Comparison of ENCODE assay signal across 8 cellular contexts in the genomic region with DNA sequence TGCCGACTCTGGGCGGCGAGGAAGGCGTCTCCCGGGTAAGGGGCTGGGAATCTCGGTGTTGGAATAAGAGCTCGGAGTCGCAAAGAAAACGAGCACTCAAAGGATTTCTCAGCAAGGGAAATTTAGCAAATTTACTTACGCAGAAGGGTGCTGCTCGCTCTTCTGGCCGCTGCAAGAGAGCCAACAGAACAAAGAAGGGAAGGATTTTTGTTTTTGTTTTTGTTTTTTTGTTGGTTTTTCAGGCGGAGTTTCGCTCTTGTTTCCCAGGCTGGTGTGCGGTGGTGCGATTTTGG. TPM values are rescaled to one million over a fixed set of nuclear protein-coding genes. Genes with fewer than 3 reads are reported as not detected.
DNase-seq lines count a peak whose midpoint lies in the region; ATAC-seq and TF ChIP-seq lines count a peak whose summit lies in the region.

No MANE protein-coding gene starts in this region.

- H3K27me3 ChIP-seq in DND-41 (ENCODE audit: insufficient read depth, low read length, poor library complexity) (no peaks in the 10 kb centered on the region), esophagus squamous epithelium (no peaks in the 10 kb centered on the region), trophoblast cell (ENCODE audit: insufficient read depth, low read length) (no peaks in the 10 kb centered on the region)

- peaks cover 19% of the 10 kb centered on the region for H3K36me3 ChIP-seq in DND-41 (ENCODE audit: insufficient read depth, low read length)
- H3K36me3 ChIP-seq in SK-N-MC (ENCODE audit: insufficient read depth, low read length) = 0 out of 2 replicates have a peak, but pooled peaks cover 11% of the 10 kb centered on the region
- H3K36me3 ChIP-seq in esophagus squamous epithelium = peaks cover 0 to 8% (median 0%) of the 10 kb centered on the region in 3 donors
- peaks cover 5 to 12% of the 10 kb centered on the region in 2 experiments for H3K36me3 ChIP-seq in trophoblast cell (ENCODE audit: control insufficient read depth in 1 of 2, insufficient read depth in 2 of 2, low read length in 2 of 2)

- no peak overlapping the region for H2AK5ac ChIP-seq in trophoblast cell (ENCODE audit: low read length)

- peaks cover 10% of the 10 kb centered on the region for H3K79me1 ChIP-seq in trophoblast cell (ENCODE audit: low read length)

- DNase-seq in DND-41 (no peak), SK-N-MC (ENCODE audit: low read depth, low spot score) (no peak), esophagus squamous epithelium (lab: John Stamatoyannopoulos, UW) (no peak), trophoblast cell (no peak), HT-29 (ENCODE audit: low spot score) (no peak)

- peak overlapping the region; percentile 99 for H4K12ac ChIP-seq in trophoblast cell (ENCODE audit: low read depth, low read length)

- peak overlapping the region; percentile 71 for H4K91ac ChIP-seq in trophoblast cell (ENCODE audit: low read depth, low read length)

- TF ChIP-seq CTCF in DND-41 (IDR thresholded peaks at IDR 0.05; ENCODE audit: borderline replicate concordance, extremely low read depth, low read length, poor library complexity, severe bottlenecking) (no peak), esophagus squamous epithelium (IDR thresholded peaks at IDR 0.05) (no peak)

- H3K9ac ChIP-seq in DND-41 (ENCODE audit: low read depth, low read length) = peak overlapping the region; percentile 98
- peak overlapping the region; percentile 97 for H3K9ac ChIP-seq in SK-N-MC (ENCODE audit: insufficient read length)
- H3K9ac ChIP-seq in trophoblast cell (ENCODE audit: low read length) = peak overlapping the region; percentile 99

- H2AFZ ChIP-seq in DND-41 (ENCODE audit: low read depth, low read length) (peak overlapping the region; percentile 90), trophoblast cell (ENCODE audit: insufficient read depth, low read length, poor library complexity) (peak overlapping the region; percentile 99)

- peak overlapping the region; percentile 95 for H3K4ac ChIP-seq in trophoblast cell (ENCODE audit: low read depth, low read length)

- intact Hi-C loops in esophagus squamous epithelium (cut with DNase I) = no loop called here

- peak overlapping the region; percentile 89 for H2BK120ac ChIP-seq in trophoblast cell (ENCODE audit: insufficient read depth, low read length, poor library complexity)

- no peak for ATAC-seq in DND-41 (ENCODE audit: insufficient read depth, low read depth)
- no peak for ATAC-seq in GM21390 (IDR thresholded peaks at IDR 0.05; ENCODE audit: unreplicated experiment)
- no peak for ATAC-seq in GM19452 (IDR thresholded peaks at IDR 0.05; ENCODE audit: unreplicated experiment)
- no peak for ATAC-seq in activated CD4-positive, CD25-positive, alpha-beta regulatory T cell treated with anti-CD3 and anti-CD28 coated beads, Interleukin-2, amount 50 U/mL, for 24 hours

- peaks cover 37% of the 10 kb centered on the region for H3K4me1 ChIP-seq in DND-41 (ENCODE audit: insufficient read depth, low read length)
- peaks cover 23 to 58% (median 31%) of the 10 kb centered on the region in 3 donors for H3K4me1 ChIP-seq in esophagus squamous epithelium
- H3K4me1 ChIP-seq in trophoblast cell (ENCODE audit: control insufficient read depth in 1 of 2, insufficient read depth in 2 of 2, low read length in 2 of 2) = peaks cover 6 to 8% of the 10 kb centered on the region in 2 experiments

- H3K9me3 ChIP-seq in DND-41 (ENCODE audit: insufficient read depth, low read length, severe bottlenecking) (no peaks in the 10 kb centered on the region), SK-N-MC (ENCODE audit: low read depth, low read length) (no peaks in the 10 kb centered on the region), esophagus squamous epithelium (no peaks in the 10 kb centered on the region), trophoblast cell (ENCODE audit: insufficient read depth, low read depth, low read length) (peaks cover 2% of the 10 kb centered on the region)

- no peak overlapping the region for H2BK12ac ChIP-seq in trophoblast cell (ENCODE audit: low read length)

- H3K4me2 ChIP-seq in DND-41 (ENCODE audit: insufficient read depth, low read length) = peak overlapping the region; percentile 99
- H3K4me2 ChIP-seq in trophoblast cell (ENCODE audit: low read length) = peak overlapping the region; percentile 73

- WGBS in esophagus squamous epithelium, 2 donors = 1% methylated on average over 16 of the region's 16 CpGs
- no CpG with 5 or more reads among the region's 16 CpGs for WGBS in trophoblast cell (ENCODE audit: extremely low coverage, insufficient coverage, insufficient read length)

- H3K27ac ChIP-seq in DND-41 (ENCODE audit: low read length) (peak overlapping the region; percentile 94), SK-N-MC (peak overlapping the region; percentile 95), esophagus squamous epithelium (peak overlapping the region; percentile 86 to 95 (median 92)), trophoblast cell (ENCODE audit: low read depth, low read length) (peak overlapping the region; percentile 85)

- no peak for TF ChIP-seq POLR2A in esophagus squamous epithelium (IDR thresholded peaks at IDR 0.05)

- H3K4me3 ChIP-seq in DND-41 (ENCODE audit: low read depth in 1 of 2, low read length in 2 of 2) (peak overlapping the region; percentile 65 to 84), SK-N-MC (peak overlapping the region; percentile 98), esophagus squamous epithelium (peak overlapping the region; percentile 56 to 83 (median 77)), trophoblast cell (ENCODE audit: low read depth, low read length) (peak overlapping the region; percentile 99)

- H3K18ac ChIP-seq in trophoblast cell (ENCODE audit: low read length) = peak overlapping the region; percentile 96

- peak overlapping the region; percentile 91 for H2BK5ac ChIP-seq in trophoblast cell (ENCODE audit: low read depth, low read length, poor library complexity)

- H3K14ac ChIP-seq in trophoblast cell (ENCODE audit: low read length) = peak overlapping the region; percentile 99

- H3K79me2 ChIP-seq in DND-41 (ENCODE audit: insufficient read depth, low read length) = peaks cover 61% of the 10 kb centered on the region
- H3K79me2 ChIP-seq in trophoblast cell (ENCODE audit: control insufficient read depth, insufficient read depth, low read length, poor library complexity) = peaks cover 11% of the 10 kb centered on the region

- H3K23ac ChIP-seq in trophoblast cell (ENCODE audit: low read length) = no peak overlapping the region

- H4K8ac ChIP-seq in trophoblast cell (ENCODE audit: low read depth, low read length) = peak overlapping the region; percentile 100

- peaks cover 31% of the 10 kb centered on the region for H4K20me1 ChIP-seq in DND-41 (ENCODE audit: insufficient read depth, low read length)

RNA-seq across cellular contexts. Expression of gene GTF3C5, which starts 0.3 kb away (rescaled TPM):
- 10 to 100 TPM; 48.2 to 55.3 (median 48.9) TPM for total RNA-seq in esophagus squamous epithelium
- polyA plus RNA-seq in trophoblast cell (2013) = 48.5 and 48.9 TPM in 2 replicates
- total RNA-seq in HT-29 (2014; rRNA removed; shearing (Covaris generic)) = 136 and 159 TPM in 2 replicates

RNA-seq across cellular contexts. Expression of gene CEL, which starts 30.7 kb away (rescaled TPM):
- total RNA-seq in esophagus squamous epithelium = 1 to 10 TPM; 1.9 to 7.6 (median 3.5) TPM
- polyA plus RNA-seq in trophoblast cell (2013) = 1.3 and 1.6 TPM in 2 replicates
- total RNA-seq in HT-29 (2014; rRNA removed; shearing (Covaris generic)) = 0.08 and 0.58 TPM in 2 replicates

RNA-seq across cellular contexts. Expression of gene GFI1B, which starts 52.6 kb away (rescaled TPM):
- total RNA-seq in esophagus squamous epithelium = under 1 TPM in 1 of 4 donors, not detected in 3; 0.57 TPM
- 0.07 and 0.37 TPM in 2 replicates for polyA plus RNA-seq in trophoblast cell (2013)
- total RNA-seq in HT-29 (2014; rRNA removed; shearing (Covaris generic)) = not detected in 2 replicates
